16 cellular contexts compared by ENCODE assay signal in the genomic region with DNA sequence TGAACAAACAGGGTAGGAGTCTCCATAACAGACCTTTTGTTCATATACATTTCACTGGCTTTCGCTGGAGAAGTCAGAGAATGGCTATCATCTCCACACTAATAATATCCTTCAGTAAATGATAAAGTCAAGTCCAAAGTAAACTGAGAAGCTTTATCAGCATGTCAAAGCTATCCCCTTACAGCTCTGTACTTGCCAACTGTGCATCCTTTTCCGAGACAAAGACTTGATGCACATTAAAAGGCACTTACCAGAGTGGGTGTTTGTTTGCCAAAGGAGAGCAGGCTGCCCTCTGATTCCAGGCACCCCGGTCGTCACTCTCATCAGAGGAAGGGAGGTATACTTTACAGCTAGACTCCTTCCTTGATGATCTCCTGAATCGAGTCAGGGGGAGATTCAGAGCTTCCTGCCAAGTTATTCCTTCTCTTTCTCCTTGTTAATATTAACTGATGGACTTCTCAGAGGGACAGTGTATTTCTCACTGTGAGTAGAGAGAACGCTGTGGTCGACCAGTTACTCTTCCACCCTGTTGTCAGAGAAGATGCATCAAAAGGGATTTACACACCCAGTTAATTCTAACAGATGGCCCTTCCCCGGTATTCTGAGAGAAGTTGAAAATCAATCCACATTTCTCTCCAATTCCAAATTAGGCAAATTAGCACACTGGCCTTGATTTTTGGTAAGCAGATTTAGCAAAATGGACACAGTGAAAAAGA.
A peak's percentile ranks its signal among the peaks of the same experiment; 100 is the strongest.
DNase-seq lines count a peak whose midpoint lies in the region; ATAC-seq lines count a peak whose summit lies in the region.
"Had no signal": no experiment of that assay in that cellular context is flagged by ENCODE, and none has a peak within 500 bp of the region (broad histone marks: within the 10 kb centered on the region; RNA-seq: fewer than 3 reads in every experiment).

No MANE protein-coding gene starts in this region.

- ATAC-seq in GM19452 (IDR thresholded peaks at IDR 0.05; ENCODE audit: unreplicated experiment), result no peak
- ATAC-seq in GM21723 (IDR thresholded peaks at IDR 0.05; ENCODE audit: unreplicated experiment), result no peak
- ATAC-seq: activated CD4-positive, alpha-beta T cell treated with anti-CD3 and anti-CD28 coated beads for 36 hours had no signal

- in situ Hi-C loops in G401 (cut with HindIII; ENCODE audit: low sequenced_read_pairs), result no loop called here

- DNase-seq in G401 (ENCODE audit: low spot score) (peak; percentile 85), NCI-H187 treated with DMSO at 0.1 percent for 48 hours (lab: John Stamatoyannopoulos, UW) (peak; percentile 66), NCI-H524 (lab: John Stamatoyannopoulos, UW) (peak; percentile 80 to 86), kidney glomerular epithelial cell (lab: John Stamatoyannopoulos, UW) (peak; percentile 40)
- DNase-seq in effector CD4-positive, alpha-beta T cell, result no peak
- no peak for DNase-seq in activated naive CD4-positive, alpha-beta T cell treated with anti-CD3 and anti-CD28 coated beads, Interleukin-2, amount 50 U/mL, for 16 hours
- DNase-seq: activated CD4-positive, alpha-beta T cell treated with anti-CD3 and anti-CD28 coated beads for 36 hours; glutamatergic neuron; KBM-7; spleen; stimulated activated CD4-positive, alpha-beta T cell treated with anti-CD3 and anti-CD28 coated beads, Interleukin-4, amount 100 ng/mL, for 24 hours; stomach; SW 1271; transverse colon had no signal

Comparison
In these comparisons a context has a peak if more than half of its experiments do, and no peak if none do; other contexts are left out.
1. DNase-seq: peak in G401 (single experiment), NCI-H187 treated with DMSO at 0.1 percent for 48 hours (single experiment), NCI-H524 (2 of 2) and kidney glomerular epithelial cell (single experiment); none in effector CD4-positive, alpha-beta T cell (single experiment) and activated naive CD4-positive, alpha-beta T cell treated with anti-CD3 and anti-CD28 coated beads, Interleukin-2, amount 50 U/mL, for 16 hours (single experiment).